Comparison of ENCODE assay signal across 24 cellular contexts in genomic region chr14:24990773-24991172, GRCh38. TPM values are rescaled to one million over a fixed set of nuclear protein-coding genes. Genes with fewer than 3 reads are reported as not detected.
DNase-seq lines count a peak whose midpoint lies in the region; TF ChIP-seq lines count a peak whose summit lies in the region.
"Had no signal": no experiment of that assay in that cellular context is flagged by ENCODE, and none has a peak within 500 bp of the region (broad histone marks: within the 10 kb centered on the region; RNA-seq: fewer than 3 reads in every experiment).

No MANE protein-coding gene starts in this region.

- no peaks in the 10 kb centered on the region for H3K27me3 Mint-ChIP-seq in MCF 10A (ENCODE audit: insufficient read depth, unreplicated experiment)
- H3K27me3 Mint-ChIP-seq: CD4-positive, CD25-positive, alpha-beta regulatory T cell had no signal

- no peak overlapping the region for H3K4me2 ChIP-seq in Loucy (ENCODE audit: low read depth, low read length, poor library complexity, severe bottlenecking)
- H3K4me2 ChIP-seq: BLaER1 had no signal

- POLR2A ChIA-PET in MCF 10A (lab: Yijun Ruan, JAX) (no interaction called here), HEK293 (lab: Yijun Ruan, JAX) (no interaction called here)

- H3K36me3 ChIP-seq in breast epithelium (no peaks in the 10 kb centered on the region), HEK293 (ENCODE audit: control insufficient read depth in 2 of 2, insufficient read depth in 1 of 2, low read length in 2 of 2) (peaks cover 0 to 2% of the 10 kb centered on the region in 2 experiments; a peak in 1 of 3 replicates), Loucy (ENCODE audit: insufficient read depth, low read length) (no peaks in the 10 kb centered on the region), sigmoid colon (no peaks in the 10 kb centered on the region)
- H3K36me3 ChIP-seq: BE2C, BLaER1 had no signal

- intact Hi-C loops in MCF 10A (cut with micrococcal nuclease) (no loop called here), breast epithelium (cut with DNase I; ENCODE audit: low total_unique reads) (no loop called here), sigmoid colon (cut with DNase I) (no loop called here)

- TF ChIP-seq POLR2A in breast epithelium (IDR thresholded peaks at IDR 0.05), result no peak
- TF ChIP-seq POLR2A in sigmoid colon (IDR thresholded peaks at IDR 0.05), result no peak

- no peaks in the 10 kb centered on the region for H3K27me3 ChIP-seq in breast epithelium
- no peaks in the 10 kb centered on the region for H3K27me3 ChIP-seq in Loucy (ENCODE audit: insufficient read depth, low read length, poor library complexity, severe bottlenecking)
- H3K27me3 ChIP-seq in sigmoid colon, result no peaks in the 10 kb centered on the region
- H3K27me3 ChIP-seq: BE2C, BLaER1 had no signal

- H3K4me3 ChIP-seq in breast epithelium (no peak overlapping the region), HEK293 (ENCODE audit: low read depth, low read length) (no peak overlapping the region), Loucy (ENCODE audit: low read length, poor library complexity, severe bottlenecking) (no peak overlapping the region), sigmoid colon (no peak overlapping the region)
- H3K4me3 ChIP-seq: BLaER1, GM12878 had no signal

- H3K27ac Mint-ChIP-seq in MCF 10A (ENCODE audit: low read depth, unreplicated experiment), result peak overlapping the region; percentile 18
- H3K27ac Mint-ChIP-seq: CD14-positive monocyte; CD4-positive, alpha-beta memory T cell; CD4-positive, CD25-positive, alpha-beta regulatory T cell; CD8-positive, alpha-beta memory T cell had no signal

- 0 out of 2 replicates have a peak, but pooled peaks cover 3% of the 10 kb centered on the region for H3F3A ChIP-seq in Loucy (ENCODE audit: low read depth)

- H3K9me3 ChIP-seq in breast epithelium (no peaks in the 10 kb centered on the region), HEK293 (ENCODE audit: control insufficient read depth, insufficient read depth, low read depth, low read length) (no peaks in the 10 kb centered on the region), Loucy (ENCODE audit: insufficient read depth, low read depth, low read length) (no peaks in the 10 kb centered on the region), sigmoid colon (no peaks in the 10 kb centered on the region)
- H3K9me3 ChIP-seq: BE2C, BLaER1 had no signal

- CTCF ChIA-PET in MCF 10A (lab: Yijun Ruan, JAX), result no interaction called here
- CTCF ChIA-PET in HEK293 (lab: Yijun Ruan, JAX), result no interaction called here

- H3K4me1 Mint-ChIP-seq in MCF 10A (ENCODE audit: insufficient read depth, unreplicated experiment), result no peaks in the 10 kb centered on the region
- H3K4me1 Mint-ChIP-seq: CD4-positive, alpha-beta memory T cell; CD4-positive, CD25-positive, alpha-beta regulatory T cell; CD8-positive, alpha-beta memory T cell had no signal

- H2AFZ ChIP-seq in Loucy (ENCODE audit: low read length), result peak overlapping the region; percentile 52; the same call in 1 of the 2 replicates

- H3K36me3 Mint-ChIP-seq in MCF 10A (ENCODE audit: insufficient read depth, unreplicated experiment), result no peaks in the 10 kb centered on the region
- H3K36me3 Mint-ChIP-seq: CD14-positive monocyte; CD4-positive, alpha-beta memory T cell; CD4-positive, CD25-positive, alpha-beta regulatory T cell; CD8-positive, alpha-beta memory T cell had no signal

- no TSS peak for BruUV-seq in MCF 10A (replicated peaks; lab: Mats Ljungman, UMichigan)

- H3K4me3 Mint-ChIP-seq in MCF 10A (ENCODE audit: unreplicated experiment), result no peak overlapping the region
- H3K4me3 Mint-ChIP-seq: CD14-positive monocyte; CD4-positive, CD25-positive, alpha-beta regulatory T cell; CD8-positive, alpha-beta memory T cell had no signal

- H3K4me1 ChIP-seq in breast epithelium (no peaks in the 10 kb centered on the region), HEK293 (ENCODE audit: control insufficient read depth, insufficient read depth, low read length) (peaks cover 2% of the 10 kb centered on the region; the same call in 1 of the 2 replicates), Loucy (ENCODE audit: insufficient read depth, low read length, poor library complexity, severe bottlenecking) (peaks cover 39% of the 10 kb centered on the region), sigmoid colon (peaks cover 0 to 31% (median 13%) of the 10 kb centered on the region in 4 donors)
- H3K4me1 ChIP-seq: BE2C had no signal

- no peaks in the 10 kb centered on the region for H3K9me2 ChIP-seq in Loucy (replicated peaks; ENCODE audit: low read depth, low read length)

- no peaks in the 10 kb centered on the region for H3K79me2 ChIP-seq in Loucy (ENCODE audit: insufficient read depth, low read length)

- H3K27ac ChIP-seq in breast epithelium (no peak overlapping the region), HEK293 (ENCODE audit: extremely low read depth, low read depth, low read length) (no peak overlapping the region), sigmoid colon (no peak overlapping the region)
- H3K27ac ChIP-seq: BLaER1 had no signal

- H4K20me1 ChIP-seq in Loucy (ENCODE audit: insufficient read depth, low read length, poor library complexity, severe bottlenecking), result no peaks in the 10 kb centered on the region
- H4K20me1 ChIP-seq: BLaER1 had no signal

- no peak for DNase-seq in MCF 10A (ENCODE audit: unreplicated experiment)
- no peak for DNase-seq in breast epithelium (ENCODE audit: low spot score in 2 of 2)
- DNase-seq in sigmoid colon, result no peak
- DNase-seq: 8988T; ACHN; BE2C; C1 segment of cervical spinal cord; CD4-positive, alpha-beta memory T cell; CD4-positive, CD25-positive, alpha-beta regulatory T cell; CD8-positive, alpha-beta memory T cell; COR-L47; DMS 273 treated with DMSO at 0.1 percent for 48 hours; DMS153; DMS53; DMS79; DND-41; EL; GDM1 had no signal

- peaks cover 16% of the 10 kb centered on the region for H3K9me3 Mint-ChIP-seq in MCF 10A (ENCODE audit: unreplicated experiment)
- H3K9me3 Mint-ChIP-seq: CD4-positive, CD25-positive, alpha-beta regulatory T cell; CD8-positive, alpha-beta memory T cell had no signal

- TF ChIP-seq CTCF in MCF 10A (IDR thresholded peaks at IDR 0.05; ENCODE audit: unreplicated experiment) (no peak), breast epithelium (IDR thresholded peaks at IDR 0.05) (no peak), HEK293 (tag by site-specific recombination; IDR thresholded peaks at IDR 0.05) (no peak), Loucy (conservative IDR thresholded peaks at IDR 0.05; ENCODE audit: low read length) (no peak), sigmoid colon (IDR thresholded peaks at IDR 0.05) (no peak)

- TF ChIP-seq EP300 in sigmoid colon (IDR thresholded peaks at IDR 0.05), result no peak

- no peak overlapping the region for H3K9ac ChIP-seq in Loucy (ENCODE audit: low read depth, low read length, poor library complexity, severe bottlenecking)
- H3K9ac ChIP-seq: BLaER1 had no signal

TF ChIP-seq in HEK293, 187 proteins besides CTCF, POLR2A, EP300 and RAD21 (continues in another document):
- no peak for TF ChIP-seq ZNF658 (tag by site-specific recombination; IDR thresholded peaks at IDR 0.05)
- TF ChIP-seq ZNF624 (tag by site-specific recombination; IDR thresholded peaks at IDR 0.05), result no peak
- TF ChIP-seq TSHZ1 (tag by site-specific recombination; IDR thresholded peaks at IDR 0.05; ENCODE audit: borderline replicate concordance), result no peak
- TF ChIP-seq ZNF561 (tag by site-specific recombination; IDR thresholded peaks at IDR 0.05; ENCODE audit: borderline replicate concordance), result no peak
- TF ChIP-seq ZBTB20 (tag by site-specific recombination; IDR thresholded peaks at IDR 0.05), result no peak
- no peak for TF ChIP-seq ZNF157 (tag by site-specific recombination; IDR thresholded peaks at IDR 0.05)
- no peak for TF ChIP-seq ZNF510 (tag by site-specific recombination; IDR thresholded peaks at IDR 0.05; ENCODE audit: insufficient replicate concordance)
- no peak for TF ChIP-seq ZSCAN5A (tag by site-specific recombination; IDR thresholded peaks at IDR 0.05)
- no peak for TF ChIP-seq ZNF146 (tag by site-specific recombination; IDR thresholded peaks at IDR 0.05)
- TF ChIP-seq MZF1 (tag by site-specific recombination; IDR thresholded peaks at IDR 0.05; ENCODE audit: borderline replicate concordance), result no peak
- TF ChIP-seq ZNF610 (tag by site-specific recombination; IDR thresholded peaks at IDR 0.05; ENCODE audit: borderline replicate concordance), result no peak

RNA-seq across cellular contexts. Expression of gene STXBP6, which starts 59.2 kb away (rescaled TPM):
- not detected in 2 replicates for total RNA-seq in MCF 10A (2022)
- 1 to 10 TPM; 2.6 to 8.3 (median 5.3) TPM for total RNA-seq in breast epithelium
- 10 to 100 TPM in 3 of 4 donors, 1 to 10 TPM in 1; 7.1 to 16.1 (median 14.8) TPM for total RNA-seq in sigmoid colon
- 10 to 100 TPM; 12.6 to 32.8 (median 13.8) TPM for polyA plus RNA-seq in sigmoid colon
- total RNA-seq: CD4-positive, alpha-beta memory T cell; CD4-positive, CD25-positive, alpha-beta regulatory T cell; G401 had no signal
- polyA plus RNA-seq: CD4-positive, alpha-beta memory T cell; CD4-positive, CD25-positive, alpha-beta regulatory T cell; CD8-positive, alpha-beta memory T cell had no signal
